ENCODE assay signal across 1 cellular context in genomic region chr10:70311698-70312097, GRCh38.
TF ChIP-seq lines count a peak whose summit lies in the region.

No MANE protein-coding gene starts in this region.

TF ChIP-seq in GM12878, 131 proteins besides CTCF, POLR2A, EP300 and RAD21 (continued from another document):
- TF ChIP-seq ZBTB4 (CRISPR knock-in tag; IDR thresholded peaks at IDR 0.05): no peak
- TF ChIP-seq, protein P1, sequence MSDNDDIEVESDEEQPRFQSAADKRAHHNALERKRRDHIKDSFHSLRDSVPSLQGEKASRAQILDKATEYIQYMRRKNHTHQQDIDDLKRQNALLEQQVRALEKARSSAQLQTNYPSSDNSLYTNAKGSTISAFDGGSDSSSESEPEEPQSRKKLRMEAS (IDR thresholded peaks at IDR 0.05; ENCODE audit: low read depth, low read length): no peak
- TF ChIP-seq STAT1 (conservative IDR thresholded peaks at IDR 0.05): no peak
